ENCODE assay signal across 13 cellular contexts in genomic region chr7:142751526-142752175, GRCh38. TPM values are rescaled to one million over a fixed set of nuclear protein-coding genes. Genes with fewer than 3 reads are reported as not detected.
"Had no signal": no experiment of that assay in that cellular context is flagged by ENCODE, and none has a peak within 500 bp of the region (broad histone marks: within the 10 kb centered on the region; RNA-seq: fewer than 3 reads in every experiment).

No MANE protein-coding gene starts in this region.

RNA-seq across cellular contexts. Expression of gene PRSS1, which starts 2.4 kb away (rescaled TPM):
- total RNA-seq: naive thymus-derived CD4-positive, alpha-beta T cell; natural killer cell; occipital lobe; prostate gland; pulmonary artery endothelial cell; right atrium auricular region; smooth muscle cell; suprapubic skin; testis; urinary bladder had no signal
- polyA plus RNA-seq: naive thymus-derived CD4-positive, alpha-beta T cell; neural cell; smooth muscle cell had no signal

RNA-seq across cellular contexts. Expression of gene PRSS2, which starts 19.1 kb away (rescaled TPM):
- total RNA-seq: naive thymus-derived CD4-positive, alpha-beta T cell; natural killer cell; occipital lobe; prostate gland; pulmonary artery endothelial cell; smooth muscle cell; suprapubic skin; testis; thyroid gland; urinary bladder; uterus had no signal
- polyA plus RNA-seq: naive thymus-derived CD4-positive, alpha-beta T cell; neural cell; smooth muscle cell had no signal
